ENCODE assay signal across 19 cellular contexts in the genomic region with DNA sequence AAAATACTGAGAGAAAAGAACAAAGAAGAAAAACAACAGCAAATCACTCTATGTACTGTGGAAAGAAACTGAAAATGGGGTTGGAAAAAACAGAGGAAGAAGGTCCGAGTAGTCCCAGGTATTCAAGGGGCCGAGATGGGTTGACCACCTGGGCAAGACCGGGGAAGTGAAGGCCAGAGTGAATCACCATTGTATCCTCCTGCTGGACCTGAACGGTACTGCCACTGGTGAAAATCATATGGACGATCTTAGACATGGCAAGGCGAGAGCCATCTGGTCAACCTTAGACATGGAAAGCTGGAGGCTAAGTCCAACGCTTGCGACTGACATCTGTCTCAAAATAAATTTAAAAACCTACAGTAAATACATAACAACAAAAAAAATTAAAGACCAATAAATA. TPM values are rescaled to one million over a fixed set of nuclear protein-coding genes. Genes with fewer than 3 reads are reported as not detected.
DNase-seq lines count a peak whose midpoint lies in the region; ATAC-seq, FAIRE-seq and TF ChIP-seq lines count a peak whose summit lies in the region.
"Had no signal": no experiment of that assay in that cellular context is flagged by ENCODE, and none has a peak within 500 bp of the region (broad histone marks: within the 10 kb centered on the region; RNA-seq: fewer than 3 reads in every experiment).

No MANE protein-coding gene starts in this region.

- no peaks in the 10 kb centered on the region for H3K36me3 ChIP-seq in liver (ENCODE audit: control insufficient read depth in 4 of 4, insufficient read depth in 3 of 4, low read depth in 1 of 4, low read length in 3 of 4)
- H3K36me3 ChIP-seq in HepG2 (replicated peaks in 1 of 2; ENCODE audit: control insufficient read depth in 1 of 2, insufficient read depth in 2 of 2, low read length in 2 of 2) = no peaks in the 10 kb centered on the region
- H3K36me3 ChIP-seq in endodermal cell (ENCODE audit: control insufficient read depth, insufficient read depth, low read length) = no peaks in the 10 kb centered on the region
- H3K36me3 ChIP-seq in prostate gland = no peaks in the 10 kb centered on the region
- H3K36me3 ChIP-seq: MG63 had no signal

- H2AFZ ChIP-seq in HepG2 (ENCODE audit: low read length) = no peak overlapping the region

- peaks cover 2% of the 10 kb centered on the region for H3K27me3 Mint-ChIP-seq in endodermal cell (ENCODE audit: insufficient read depth)
- H3K27me3 Mint-ChIP-seq: stimulated activated memory B cell treated with anti-CD40 and anti-IgM and Interleukin-4, amounts not matched to agents 10 μg/mL and 1 μg/mL and 100 μg/mL, for 72 hours had no signal

- ATAC-seq in HepG2 (no peak), GM18511 (IDR thresholded peaks at IDR 0.05; ENCODE audit: unreplicated experiment) (no peak), HG02759 (IDR thresholded peaks at IDR 0.05; ENCODE audit: unreplicated experiment) (no peak)
- ATAC-seq: Right ventricle myocardium inferior; stimulated activated memory B cell treated with anti-CD40 and anti-IgM and Interleukin-4, amounts not matched to agents 10 μg/mL and 1 μg/mL and 100 μg/mL, for 72 hours had no signal

- peaks cover 71% of the 10 kb centered on the region for H3K9me3 Mint-ChIP-seq in endodermal cell

- H3K27ac ChIP-seq in liver (ENCODE audit: low read depth in 1 of 2, low read length in 2 of 2) = no peak overlapping the region
- H3K27ac ChIP-seq in HepG2 (ENCODE audit: extremely low read length, insufficient read depth, low read length) = no peak overlapping the region
- H3K27ac ChIP-seq in endodermal cell (ENCODE audit: low read depth, low read length) = no peak overlapping the region
- H3K27ac ChIP-seq in prostate gland = no peak overlapping the region

- no peaks in the 10 kb centered on the region for H4K20me1 ChIP-seq in HepG2 (ENCODE audit: insufficient read depth, low read length)

- no peaks in the 10 kb centered on the region for H3K4me1 Mint-ChIP-seq in endodermal cell
- H3K4me1 Mint-ChIP-seq: stimulated activated memory B cell treated with anti-CD40 and anti-IgM and Interleukin-4, amounts not matched to agents 10 μg/mL and 1 μg/mL and 100 μg/mL, for 72 hours had no signal

- BruUV-seq in HepG2 (replicated peaks; lab: Mats Ljungman, UMichigan) = no TSS peak

- H3K4me1 ChIP-seq in liver (ENCODE audit: control insufficient read depth in 4 of 4, insufficient read depth in 4 of 4, low read length in 3 of 4) (no peaks in the 10 kb centered on the region), HepG2 (ENCODE audit: insufficient read depth, low read length) (no peaks in the 10 kb centered on the region), endodermal cell (ENCODE audit: control insufficient read depth, insufficient read depth, low read length) (no peaks in the 10 kb centered on the region), prostate gland (replicated peaks) (no peaks in the 10 kb centered on the region)

- no peak overlapping the region for H3K27ac Mint-ChIP-seq in endodermal cell
- H3K27ac Mint-ChIP-seq: activated T-helper 1 cell treated with anti-CD3 and anti-CD28 coated beads, Interleukin-12 subunit alpha, Interleukin-12 subunit beta, Interleukin-2, Interleukin-4 antibody, amounts not matched to agents 30 ng/mL and 10 ng/mL and 1 ng/mL, durations not matched to agents 14 hours and 24 hours and 36 hours; stimulated activated memory B cell treated with anti-CD40 and anti-IgM and Interleukin-4, amounts not matched to agents 10 μg/mL and 1 μg/mL and 100 μg/mL, for 72 hours had no signal

- peaks cover 9% of the 10 kb centered on the region for H3K36me3 Mint-ChIP-seq in endodermal cell (ENCODE audit: low read depth)
- H3K36me3 Mint-ChIP-seq: stimulated activated memory B cell treated with anti-CD40 and anti-IgM and Interleukin-4, amounts not matched to agents 10 μg/mL and 1 μg/mL and 100 μg/mL, for 72 hours had no signal

- H3K9ac ChIP-seq in liver (ENCODE audit: low read depth in 1 of 2, low read length in 2 of 2) = no peak overlapping the region
- no peak overlapping the region for H3K9ac ChIP-seq in HepG2 (ENCODE audit: insufficient read depth, low read depth, low read length)
- H3K9ac ChIP-seq in endodermal cell (ENCODE audit: extremely low read depth, low read length, poor library complexity, severe bottlenecking) = no peak overlapping the region

- H3K4me3 ChIP-seq in liver (ENCODE audit: low read depth in 1 of 3, low read length in 3 of 3) (no peak overlapping the region), HepG2 (replicated peaks in 1 of 3; ENCODE audit: insufficient read depth in 1 of 3, low read depth in 2 of 3, low read length in 3 of 3) (no peak overlapping the region), NB4 (ENCODE audit: low read depth, low read length) (no peak overlapping the region), endodermal cell (ENCODE audit: low read length) (no peak overlapping the region), retinal pigment epithelial cell (ENCODE audit: low read length) (no peak overlapping the region), prostate gland (no peak overlapping the region)
- H3K4me3 ChIP-seq: MG63 had no signal

- WGBS in liver = 89% methylated on average over 8 of the region's 8 CpGs
- 48% methylated on average over 8 of the region's 8 CpGs for WGBS in HepG2 (ENCODE audit: low lambda C conversion rate)
- WGBS in endodermal cell (ENCODE audit: insufficient coverage in 1 of 2, insufficient read length in 1 of 2), 2 experiments = 85 to 88% methylated on average over 6 to 7 of the region's 8 CpGs
- WGBS in prostate gland = 93% methylated on average over 8 of the region's 8 CpGs

- FAIRE-seq in HepG2 (lab: Jason Lieb, UNC) = no peak
- FAIRE-seq: endothelial cell of umbilical vein, GM12891 had no signal

- no peak overlapping the region for H3K4me2 ChIP-seq in HepG2 (ENCODE audit: low read depth, low read length)

- H3K79me2 ChIP-seq in HepG2 (ENCODE audit: insufficient read depth, low read length) = no peaks in the 10 kb centered on the region

- intact Hi-C loops in HepG2 (cut with micrococcal nuclease; ENCODE audit: unreplicated experiment) = no loop called here
- intact Hi-C loops in prostate gland (cut with DNase I) = no loop called here

- POLR2A ChIA-PET in HepG2 (lab: Yijun Ruan, JAX) = no interaction called here

- CTCF ChIA-PET in HepG2 (lab: Yijun Ruan, JAX; ENCODE audit: low intra/inter-chr PET ratio, low total read pairs) = no interaction called here

- H3K27me3 ChIP-seq in liver (ENCODE audit: control insufficient read depth in 4 of 4, insufficient read depth in 4 of 4, low read length in 3 of 4) (no peaks in the 10 kb centered on the region), HepG2 (ENCODE audit: control insufficient read depth in 1 of 2, insufficient read depth in 2 of 2, low read length in 2 of 2) (no peaks in the 10 kb centered on the region), endodermal cell (ENCODE audit: control insufficient read depth, insufficient read depth, low read length, poor library complexity, severe bottlenecking) (no peaks in the 10 kb centered on the region), prostate gland (replicated peaks; ENCODE audit: insufficient read depth) (no peaks in the 10 kb centered on the region)
- H3K27me3 ChIP-seq: MG63 had no signal

- TF ChIP-seq POLR2A in HepG2 (IDR thresholded peaks at IDR 0.05; ENCODE audit: insufficient read depth in 1 of 2, low read depth in 2 of 2, low read length in 2 of 2) (no peak), NB4 (IDR thresholded peaks at IDR 0.05; ENCODE audit: extremely low read depth, insufficient read length) (no peak), prostate gland (IDR thresholded peaks at IDR 0.05) (no peak)

- TF ChIP-seq RAD21 in liver (IDR thresholded peaks at IDR 0.05) (no peak), HepG2 (CRISPR knock-in tag; IDR thresholded peaks at IDR 0.05) (no peak)

- in situ Hi-C loops in HepG2 (cut with HindIII; ENCODE audit: extremely low pct_ligation_motif_present, low pct_unique_long_range_greater_than_20kb) = no loop called here

- H3K4me3 Mint-ChIP-seq in endodermal cell = no peak overlapping the region
- H3K4me3 Mint-ChIP-seq: activated T-helper 1 cell treated with anti-CD3 and anti-CD28 coated beads, Interleukin-12 subunit alpha, Interleukin-12 subunit beta, Interleukin-2, Interleukin-4 antibody, amounts not matched to agents 30 ng/mL and 10 ng/mL and 1 ng/mL, durations not matched to agents 14 hours and 24 hours and 36 hours; stimulated activated memory B cell treated with anti-CD40 and anti-IgM and Interleukin-4, amounts not matched to agents 10 μg/mL and 1 μg/mL and 100 μg/mL, for 72 hours had no signal

- no peak for TF ChIP-seq EP300 in HepG2 (IDR thresholded peaks at IDR 0.05; ENCODE audit: low read depth in 2 of 2, low read length in 2 of 2)
- TF ChIP-seq EP300 in HepG2 (CRISPR knock-in tag; IDR thresholded peaks at IDR 0.05; ENCODE audit: borderline replicate concordance) = no peak

- H3K9me3 ChIP-seq in liver (ENCODE audit: control insufficient read depth in 4 of 4, low read length in 3 of 4) (peaks cover 7 to 10% (median 9%) of the 10 kb centered on the region in 4 donors), HepG2 (ENCODE audit: low read length) (peaks cover 78% of the 10 kb centered on the region), endodermal cell (ENCODE audit: control insufficient read depth, low read length) (peaks cover 80% of the 10 kb centered on the region), prostate gland (no peaks in the 10 kb centered on the region)
- H3K9me3 ChIP-seq: MG63 had no signal

- DNase-seq in HepG2 (ENCODE audit: low spot score) (no peak), NB4 (ENCODE audit: low read depth) (peak; percentile 32), endodermal cell (peak; percentile 71), retinal pigment epithelial cell (ENCODE audit: low read depth) (no peak), prostate gland (ENCODE audit: low spot score) (no peak)
- DNase-seq: activated CD4-positive, alpha-beta T cell treated with anti-CD3 and anti-CD28 coated beads, Interleukin-2, amount 50 U/mL, for 1 hour; DMS153; MG63; NCI-H2081; NCI-H748 treated with DMSO at 0.1 percent for 48 hours; nucleus accumbens had no signal

- TF ChIP-seq CTCF in liver (IDR thresholded peaks at IDR 0.05; ENCODE audit: low read depth, low read length, missing input control) (peak; percentile 3), HepG2 (CRISPR knock-in tag; IDR thresholded peaks at IDR 0.05) (no peak), NB4 (IDR thresholded peaks at IDR 0.05; ENCODE audit: low read depth, low read length) (peak; percentile 14), endodermal cell (conservative IDR thresholded peaks at IDR 0.05) (peak; percentile 57), retinal pigment epithelial cell (conservative IDR thresholded peaks at IDR 0.05; ENCODE audit: low read depth, low read length) (peak; percentile 35), prostate gland (IDR thresholded peaks at IDR 0.05) (no peak)

RNA-seq across cellular contexts. Expression of gene ZNF91, which starts 44.4 kb away (rescaled TPM):
- 10 to 100 TPM; 19.3 to 25.9 TPM for total RNA-seq in liver
- polyA plus RNA-seq in liver = 1 to 10 TPM; 2.9 to 9.1 TPM
- 21.5 and 30.7 TPM in 2 replicates for total RNA-seq in HepG2 (2016; rRNA removed; fragmentation: Illumina TruSeq; extraction: Trizol)
- 7.1 and 8.4 TPM in 2 replicates for total RNA-seq in HepG2 (2016; cell fraction: cytosol; rRNA removed; fragmentation: Illumina TruSeq; extraction: Trizol; ENCODE audit: low read depth)
- 19.7 and 29.0 TPM in 2 replicates for total RNA-seq in HepG2 (2016; cell fraction: insoluble cytoplasmic fraction; rRNA removed; fragmentation: Illumina TruSeq; extraction: Trizol)
- total RNA-seq in HepG2 (2016; cell fraction: membrane; rRNA removed; fragmentation: Illumina TruSeq; extraction: Trizol) = 14.1 and 19.3 TPM in 2 replicates
- 32.7 and 36.3 TPM in 2 replicates for total RNA-seq in HepG2 (2016; cell fraction: nucleus; rRNA removed; fragmentation: Illumina TruSeq; extraction: Trizol)
- 19.4 and 19.6 TPM in 2 replicates for polyA plus RNA-seq in HepG2 (2011; rRNA removed)
- polyA plus RNA-seq in HepG2 (2011; cell fraction: cytosol; rRNA removed) = 16.0 and 22.2 TPM in 2 replicates
- 27.4 and 37.5 TPM in 2 replicates for polyA plus RNA-seq in HepG2 (2011; cell fraction: nucleus; rRNA removed)
- polyA plus RNA-seq in HepG2 (2012) = 14.0 and 14.4 TPM in 2 replicates
- polyA plus RNA-seq in HepG2 (2016; cell fraction: cytosol; fragmentation: Illumina TruSeq; extraction: Trizol; ENCODE audit: low read depth) = 1.1 and 1.4 TPM in 2 replicates
- 13.1 and 14.1 TPM in 2 replicates for polyA plus RNA-seq in HepG2 (2016; cell fraction: insoluble cytoplasmic fraction; fragmentation: Illumina TruSeq; extraction: Trizol; ENCODE audit: low read depth)
- 2.0 and 3.9 TPM in 2 replicates for polyA plus RNA-seq in HepG2 (2016; cell fraction: membrane; fragmentation: Illumina TruSeq; extraction: Trizol; ENCODE audit: low read depth)
- 18.2 and 18.6 TPM in 2 replicates for polyA plus RNA-seq in HepG2 (2016; cell fraction: nucleus; fragmentation: Illumina TruSeq; extraction: Trizol; ENCODE audit: insufficient read depth, low read depth)
- 20.0 and 43.5 TPM in 2 replicates for polyA minus RNA-seq in HepG2 (2011; rRNA and poly(A)+ RNA removed; ENCODE audit: low replicate concordance)
- polyA minus RNA-seq in HepG2 (2011; cell fraction: cytosol; rRNA and poly(A)+ RNA removed) = 23.2 and 40.4 TPM in 2 replicates
- polyA minus RNA-seq in HepG2 (2011; cell fraction: nucleus; rRNA and poly(A)+ RNA removed) = 84.8 and 108 TPM in 2 replicates
- total RNA-seq in endodermal cell = 10 to 100 TPM; 66.9 to 75.4 TPM
- 43.3 TPM for polyA plus RNA-seq in endodermal cell (2013, experiment 1 of 2)
- 44.6 TPM for polyA plus RNA-seq in endodermal cell (2013, experiment 2 of 2)
- total RNA-seq in prostate gland = 10 to 100 TPM; 70.4 to 97.8 TPM

Comparison
In these comparisons a context has a peak if more than half of its experiments do, and no peak if none do; other contexts are left out.
1. CTCF ChIP-seq: peak in liver (single experiment), NB4 (single experiment), endodermal cell (single experiment) and retinal pigment epithelial cell (single experiment); none in HepG2 (single experiment) and prostate gland (0 of 4).
2. DNase-seq: peak in NB4 (single experiment) and endodermal cell (single experiment); none in HepG2 (single experiment), retinal pigment epithelial cell (single experiment) and prostate gland (single experiment).